Comparison of ENCODE assay signal across 11 cellular contexts in the genomic region with DNA sequence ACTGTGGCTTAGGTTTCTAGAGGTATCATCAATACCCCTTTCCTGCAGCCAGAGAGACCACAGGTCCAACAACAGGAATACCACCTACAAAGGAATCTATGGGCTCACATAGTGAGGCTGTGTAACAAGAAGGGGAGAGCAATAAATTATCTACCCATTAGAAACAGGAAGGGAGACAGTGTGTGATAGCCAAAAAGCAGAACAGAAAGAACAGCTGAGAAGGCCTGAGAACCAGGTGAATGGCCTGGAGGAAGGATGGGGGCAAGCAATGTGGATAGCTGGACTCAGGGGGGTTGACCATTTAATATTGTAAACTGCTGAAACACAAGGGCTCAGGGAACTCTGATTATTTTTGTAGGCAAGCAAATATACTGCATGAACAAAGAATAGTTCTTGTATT.
DNase-seq lines count a peak whose midpoint lies in the region; ATAC-seq and TF ChIP-seq lines count a peak whose summit lies in the region.
"Had no signal": no experiment of that assay in that cellular context is flagged by ENCODE, and none has a peak within 500 bp of the region (broad histone marks: within the 10 kb centered on the region; RNA-seq: fewer than 3 reads in every experiment).

No MANE protein-coding gene starts in this region.

- peak; percentile 1 for DNase-seq in HCEC 1CT
- DNase-seq in progenitor cell of endocrine pancreas (ENCODE audit: low spot score, unreplicated experiment), result no peak
- DNase-seq in GM03348 (ENCODE audit: low spot score), result no peak
- DNase-seq in Calu3, result no peak
- no peak for DNase-seq in stimulated activated CD4-positive, alpha-beta T cell treated with anti-CD3 and anti-CD28 coated beads, Interleukin-2, amount 100 ng/mL, for 48 hours
- DNase-seq in activated naive CD8-positive, alpha-beta T cell treated with anti-CD3 and anti-CD28 coated beads for 36 hours, result no peak
- DNase-seq: central memory CD4-positive, alpha-beta T cell; DND-41; SW 1271 had no signal

- CTCF ChIA-PET in Calu3 (lab: Charles Lee), result interaction anchor here (0.7 kb wide), 2 partner anchors 15 to 43 kb away, joined by 3 read pairs; no protein-coding TSS in a partner anchor

- H3K27ac Mint-ChIP-seq in progenitor cell of endocrine pancreas, result peak overlapping the region; percentile 14
- H3K27ac Mint-ChIP-seq in Calu3 (ENCODE audit: unreplicated experiment), result no peak overlapping the region
- H3K27ac Mint-ChIP-seq in activated naive CD8-positive, alpha-beta T cell treated with anti-CD3 and anti-CD28 coated beads for 36 hours, result no peak overlapping the region

- TF ChIP-seq CTCF in progenitor cell of endocrine pancreas (IDR thresholded peaks at IDR 0.05; ENCODE audit: unreplicated experiment) (no peak), Calu3 (IDR thresholded peaks at IDR 0.05; ENCODE audit: unreplicated experiment) (no peak)

- H3K4me3 Mint-ChIP-seq in progenitor cell of endocrine pancreas (ENCODE audit: low read depth), result no peak overlapping the region
- H3K4me3 Mint-ChIP-seq in Calu3 (ENCODE audit: low read depth, unreplicated experiment), result no peak overlapping the region
- no peak overlapping the region for H3K4me3 Mint-ChIP-seq in activated naive CD8-positive, alpha-beta T cell treated with anti-CD3 and anti-CD28 coated beads for 36 hours

- intact Hi-C loops in Calu3 (cut with micrococcal nuclease; ENCODE audit: unreplicated experiment), result loop anchor here (1.0 kb wide), 1 partner anchor 627 kb away; no protein-coding TSS in a partner anchor

- ATAC-seq in GM19043 (IDR thresholded peaks at IDR 0.05; ENCODE audit: low read depth, unreplicated experiment) (peak; percentile 92), HG03378 (IDR thresholded peaks at IDR 0.05; ENCODE audit: unreplicated experiment) (peak; percentile 99)

- BruUV-seq in Calu3 (replicated peaks; lab: Mats Ljungman, UMichigan), result no TSS peak

- H3K4me1 Mint-ChIP-seq in progenitor cell of endocrine pancreas (ENCODE audit: low read depth), result peaks cover 6% of the 10 kb centered on the region
- peaks cover 18% of the 10 kb centered on the region for H3K4me1 Mint-ChIP-seq in Calu3 (ENCODE audit: low read depth, unreplicated experiment)
- no peaks in the 10 kb centered on the region for H3K4me1 Mint-ChIP-seq in activated naive CD8-positive, alpha-beta T cell treated with anti-CD3 and anti-CD28 coated beads for 36 hours

- no peaks in the 10 kb centered on the region for H3K27me3 Mint-ChIP-seq in progenitor cell of endocrine pancreas
- no peaks in the 10 kb centered on the region for H3K27me3 Mint-ChIP-seq in Calu3 (ENCODE audit: unreplicated experiment)
- H3K27me3 Mint-ChIP-seq in activated naive CD8-positive, alpha-beta T cell treated with anti-CD3 and anti-CD28 coated beads for 36 hours, result no peaks in the 10 kb centered on the region

- no peaks in the 10 kb centered on the region for H3K36me3 Mint-ChIP-seq in progenitor cell of endocrine pancreas (ENCODE audit: insufficient read depth)
- no peaks in the 10 kb centered on the region for H3K36me3 Mint-ChIP-seq in Calu3 (ENCODE audit: insufficient read depth, unreplicated experiment)
- no peaks in the 10 kb centered on the region for H3K36me3 Mint-ChIP-seq in activated naive CD8-positive, alpha-beta T cell treated with anti-CD3 and anti-CD28 coated beads for 36 hours

- H3K9me3 Mint-ChIP-seq in progenitor cell of endocrine pancreas (ENCODE audit: low read depth) (no peaks in the 10 kb centered on the region), Calu3 (ENCODE audit: low read depth, unreplicated experiment) (no peaks in the 10 kb centered on the region)
- no peaks in the 10 kb centered on the region for H3K9me3 Mint-ChIP-seq in activated naive CD8-positive, alpha-beta T cell treated with anti-CD3 and anti-CD28 coated beads for 36 hours
